In the genomic region with DNA sequence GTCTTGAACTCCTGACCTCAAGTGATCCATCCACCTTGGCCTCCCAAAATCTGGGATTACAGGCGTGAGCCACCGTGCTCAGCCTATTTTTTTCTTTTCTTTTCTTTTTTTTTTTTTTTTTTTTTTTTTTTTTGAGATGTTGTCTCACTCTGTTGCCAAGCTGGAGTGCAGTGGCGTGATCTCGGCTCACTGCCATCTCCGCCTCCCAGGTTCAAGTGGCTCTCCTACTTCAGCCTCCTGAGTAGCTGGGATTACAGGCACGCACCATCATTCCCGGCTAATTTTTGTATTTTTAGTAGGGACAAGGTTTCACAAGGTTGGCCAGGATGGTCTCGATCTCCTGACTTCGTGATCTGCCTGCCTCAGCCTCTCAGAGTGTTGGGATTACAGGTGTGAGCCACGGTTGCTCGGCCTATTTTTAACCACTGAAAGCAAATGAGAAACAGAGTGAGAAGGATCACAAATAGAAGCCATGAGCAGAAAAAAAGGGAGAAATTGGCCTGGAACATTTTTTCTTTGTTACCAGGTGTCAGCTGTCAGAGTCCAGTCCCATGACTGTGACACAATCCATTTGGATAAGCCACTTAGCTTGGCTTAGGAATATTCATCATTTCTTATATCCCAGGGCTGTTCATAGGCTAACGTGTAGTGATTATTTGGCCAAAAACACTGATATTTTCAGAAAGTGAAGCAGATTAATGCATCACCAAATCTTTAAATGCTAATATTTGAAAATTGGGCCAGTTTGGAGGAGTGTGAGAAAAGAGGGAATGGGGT, we compare ENCODE assay signal across 11 cellular contexts. TPM values are rescaled to one million over a fixed set of nuclear protein-coding genes. Genes with fewer than 3 reads are reported as not detected.
DNase-seq lines count a peak whose midpoint lies in the region; ATAC-seq, FAIRE-seq and TF ChIP-seq lines count a peak whose summit lies in the region.
"Had no signal": no experiment of that assay in that cellular context is flagged by ENCODE, and none has a peak within 500 bp of the region (broad histone marks: within the 10 kb centered on the region; RNA-seq: fewer than 3 reads in every experiment).

No MANE protein-coding gene starts in this region.

- POLR2A ChIA-PET in IMR-90 (lab: Charles Lee; ENCODE audit: unreplicated experiment) = no interaction called here
- POLR2A ChIA-PET in H1 (lab: Charles Lee; ENCODE audit: partially characterized antibody) = interaction anchor here (0.9 to 6.7 kb wide), 4 partner anchors 8 to 290 kb away, joined by 3 to 34 read pairs (median 4); partner anchors contain the start of genes NFKBIA, PPP2R3C and PRORP

- H4K5ac ChIP-seq in IMR-90 (ENCODE audit: low read depth, low read length) (no peak overlapping the region), H1 (ENCODE audit: insufficient read length, low read depth, low read length) (no peak overlapping the region)

- H4K20me1 ChIP-seq in IMR-90 (ENCODE audit: insufficient read depth, low read length) (no peaks in the 10 kb centered on the region), H1 (replicated peaks in 1 of 2; ENCODE audit: control insufficient read depth in 1 of 2, insufficient read depth in 2 of 2, low read length in 2 of 2) (no peaks in the 10 kb centered on the region)

- H3K4me1 Mint-ChIP-seq in activated T-helper 2 cell treated with anti-CD3 and anti-CD28 coated beads, Interferon-gamma antibody, Interleukin-2, Interleukin-4, amounts not matched to agents 10 μg/mL and 5 μg/mL and 100 μg/mL, durations not matched to agents 14 hours and 24 hours and 36 hours (ENCODE audit: low read depth) = peaks cover 38% of the 10 kb centered on the region

- H3K14ac ChIP-seq in IMR-90 (replicated peaks; ENCODE audit: low read depth, low read length) = no peak overlapping the region
- no peak overlapping the region for H3K14ac ChIP-seq in H1 (ENCODE audit: insufficient read length)

- H3K79me2 ChIP-seq in ACC112 (ENCODE audit: control insufficient read depth, insufficient read depth, low read length, unreplicated experiment) = no peaks in the 10 kb centered on the region
- no peaks in the 10 kb centered on the region for H3K79me2 ChIP-seq in H1 (ENCODE audit: control insufficient read depth in 1 of 2, insufficient read depth in 2 of 2, low read length in 2 of 2)

- H3K56ac ChIP-seq in IMR-90 (ENCODE audit: extremely low read depth, insufficient read depth, low read length) (no peak overlapping the region), H1 (replicated peaks; ENCODE audit: insufficient read length, low read depth, low read length) (no peak overlapping the region)

- H3K23ac ChIP-seq in IMR-90 (ENCODE audit: low read depth, low read length) (no peak overlapping the region), H1 (ENCODE audit: insufficient read length) (no peak overlapping the region)

- no peak for FAIRE-seq in H1 (lab: Jason Lieb, UNC)
- FAIRE-seq: RCC 7860 had no signal

- H3K4me3 ChIP-seq in ACC112 (ENCODE audit: low read depth, low read length) (no peak overlapping the region), IMR-90 (ENCODE audit: insufficient read depth, low read depth, low read length) (no peak overlapping the region), H1 (ENCODE audit: extremely low read depth in 1 of 4, insufficient read depth in 2 of 4, low read depth in 3 of 4, low read length in 4 of 4) (no peak overlapping the region), spleen (no peak overlapping the region)
- H3K4me3 ChIP-seq: MG63 had no signal

- no TSS peak for BruUV-seq in IMR-90 (replicated peaks; lab: Mats Ljungman, UMichigan)

- H4K8ac ChIP-seq in IMR-90 (ENCODE audit: low read depth in 2 of 2, low read length in 2 of 2) (peak overlapping the region in 1 of 2 experiments; percentile 78; a peak in 2 of 4 replicates), H1 (ENCODE audit: extremely low read depth, insufficient read depth, low read length) (no peak overlapping the region)

- peaks cover 7% of the 10 kb centered on the region; the same call in 1 of the 2 replicates for H3K9me1 ChIP-seq in IMR-90 (ENCODE audit: insufficient read depth, low read length)

- H3K9me3 ChIP-seq in IMR-90 (ENCODE audit: control insufficient read depth, insufficient read depth, low read length) (no peaks in the 10 kb centered on the region), H1 (ENCODE audit: insufficient read depth in 2 of 2, low read depth in 1 of 2, low read length in 1 of 2) (no peaks in the 10 kb centered on the region), spleen (no peaks in the 10 kb centered on the region)
- H3K9me3 ChIP-seq: MG63 had no signal

- H3K23me2 ChIP-seq in H1 (ENCODE audit: low read depth, low read length) = no peaks in the 10 kb centered on the region

- ATAC-seq in IMR-90 (ENCODE audit: low read depth) (no peak), GM19351 (IDR thresholded peaks at IDR 0.05; ENCODE audit: unreplicated experiment) (no peak), HG02973 (IDR thresholded peaks at IDR 0.05; ENCODE audit: unreplicated experiment) (no peak)

- no peak overlapping the region for H3K4me3 Mint-ChIP-seq in activated T-helper 2 cell treated with anti-CD3 and anti-CD28 coated beads, Interferon-gamma antibody, Interleukin-2, Interleukin-4, amounts not matched to agents 10 μg/mL and 5 μg/mL and 100 μg/mL, durations not matched to agents 14 hours and 24 hours and 36 hours (ENCODE audit: low read depth)
- H3K4me3 Mint-ChIP-seq: memory B cell had no signal

- no peaks in the 10 kb centered on the region for H3K27me3 Mint-ChIP-seq in activated T-helper 2 cell treated with anti-CD3 and anti-CD28 coated beads, Interferon-gamma antibody, Interleukin-2, Interleukin-4, amounts not matched to agents 10 μg/mL and 5 μg/mL and 100 μg/mL, durations not matched to agents 14 hours and 24 hours and 36 hours (ENCODE audit: low read depth)
- H3K27me3 Mint-ChIP-seq: memory B cell had no signal

- DNase-seq in IMR-90 (no peak), H1 (ENCODE audit: low read depth in 1 of 2, low spot score in 2 of 2) (no peak), medulla oblongata (ENCODE audit: extremely low spot score) (peak; percentile 32), spleen (no peak)
- DNase-seq in activated T-helper 2 cell treated with anti-CD3 and anti-CD28 coated beads, Interferon-gamma antibody, Interleukin-2, Interleukin-4, amounts not matched to agents 10 μg/mL and 5 μg/mL and 100 μg/mL, durations not matched to agents 14 hours and 24 hours and 36 hours (ENCODE audit: low spot score) = no peak
- DNase-seq: MG63 had no signal

- no peak overlapping the region; the same call in 1 of the 2 replicates for H2BK12ac ChIP-seq in H1 (ENCODE audit: low read depth, low read length)

- peaks cover 39% of the 10 kb centered on the region for H3K4me1 ChIP-seq in ACC112 (ENCODE audit: control insufficient read depth, insufficient read depth, low read length, unreplicated experiment)
- peaks cover 14% of the 10 kb centered on the region for H3K4me1 ChIP-seq in IMR-90 (ENCODE audit: control insufficient read depth, insufficient read depth, low read length)
- H3K4me1 ChIP-seq in H1 (replicated peaks in 1 of 4; ENCODE audit: control insufficient read depth in 3 of 4, insufficient read depth in 4 of 4, low read length in 3 of 4) = peaks cover 0 to 12% (median 2%) of the 10 kb centered on the region in 4 experiments; a peak in 5 of 7 replicates
- H3K4me1 ChIP-seq in spleen = peaks cover 5 to 62% (median 42%) of the 10 kb centered on the region in 6 donors

- H3K4ac ChIP-seq in IMR-90 (ENCODE audit: low read depth, low read length) (no peak overlapping the region), H1 (replicated peaks; ENCODE audit: insufficient read length, low read depth, low read length) (no peak overlapping the region)

- H4K91ac ChIP-seq in IMR-90 (ENCODE audit: insufficient read depth, low read depth, low read length) (no peak overlapping the region), H1 (replicated peaks; ENCODE audit: insufficient read length, low read length) (no peak overlapping the region)

- H3K27me3 ChIP-seq in ACC112 (ENCODE audit: insufficient read depth, low read length) (no peaks in the 10 kb centered on the region), IMR-90 (ENCODE audit: control insufficient read depth, insufficient read depth, low read length) (no peaks in the 10 kb centered on the region), H1 (replicated peaks in 1 of 4; ENCODE audit: control insufficient read depth in 3 of 4, extremely low read depth in 1 of 4, insufficient read depth in 3 of 4, low read length in 3 of 4) (no peaks in the 10 kb centered on the region), spleen (replicated peaks in 1 of 7) (no peaks in the 10 kb centered on the region)
- H3K27me3 ChIP-seq: MG63 had no signal

- no peaks in the 10 kb centered on the region for H3K36me3 Mint-ChIP-seq in activated T-helper 2 cell treated with anti-CD3 and anti-CD28 coated beads, Interferon-gamma antibody, Interleukin-2, Interleukin-4, amounts not matched to agents 10 μg/mL and 5 μg/mL and 100 μg/mL, durations not matched to agents 14 hours and 24 hours and 36 hours (ENCODE audit: low read depth)
- H3K36me3 Mint-ChIP-seq: memory B cell had no signal

- no peak for TF ChIP-seq EP300 in H1 (IDR thresholded peaks at IDR 0.05; ENCODE audit: borderline replicate concordance in 1 of 2, low read depth in 2 of 2, low read length in 2 of 2)

- H2AFZ ChIP-seq in ACC112 (ENCODE audit: low read length, unreplicated experiment) (peak overlapping the region; percentile 53), IMR-90 (replicated peaks; ENCODE audit: low read length, poor library complexity) (peak overlapping the region; percentile 82), H1 (ENCODE audit: low read length) (peak overlapping the region; percentile 54)

- no peak overlapping the region for H2BK20ac ChIP-seq in IMR-90 (ENCODE audit: low read depth, low read length)
- H2BK20ac ChIP-seq in H1 (ENCODE audit: low read length) = no peak overlapping the region

- H2BK15ac ChIP-seq in IMR-90 (ENCODE audit: low read depth, low read length) = peak overlapping the region; percentile 32; the same call in 1 of the 3 replicates
- no peak overlapping the region for H2BK15ac ChIP-seq in H1 (ENCODE audit: low read length)

- TF ChIP-seq RAD21 in IMR-90 (IDR thresholded peaks at IDR 0.05; ENCODE audit: low read length) (no peak), H1 (IDR thresholded peaks at IDR 0.05 in 1 of 2, conservative IDR thresholded peaks at IDR 0.05 in 1 of 2; ENCODE audit: low read depth in 2 of 2, low read length in 2 of 2) (no peak)

- H2BK5ac ChIP-seq in IMR-90 (ENCODE audit: low read depth, low read length, poor library complexity, severe bottlenecking) (no peak overlapping the region), H1 (ENCODE audit: low read depth, low read length) (no peak overlapping the region)

- H3K27ac ChIP-seq in ACC112 (ENCODE audit: low read depth, low read length) (no peak overlapping the region), IMR-90 (ENCODE audit: insufficient read depth, low read length) (no peak overlapping the region), H1 (ENCODE audit: low read depth, low read length) (no peak overlapping the region), spleen (peak overlapping the region in 1 of 8 donors; percentile 69)

- no peak overlapping the region for H3K4me2 ChIP-seq in IMR-90 (ENCODE audit: low read depth, low read length)
- peak overlapping the region in 1 of 2 experiments; percentile 44; a peak in 1 of 4 replicates for H3K4me2 ChIP-seq in H1 (ENCODE audit: insufficient read depth in 1 of 2, low read depth in 2 of 2, low read length in 2 of 2)

- WGBS in IMR-90 (ENCODE audit: extremely low coverage in 2 of 2, insufficient read length in 1 of 2), 2 experiments = 93% methylated on average over 4 of the region's 12 CpGs; no CpG with 5 or more reads in 1 of the 2 experiments
- WGBS in H1 (ENCODE audit: extremely low coverage in 1 of 2, insufficient coverage in 1 of 2, insufficient read length in 1 of 2, insufficient replicate concordance in 2 of 2, low coverage in 1 of 2, low lambda C conversion rate in 2 of 2, missing lambda C conversion rate in 1 of 2), 2 experiments = 87% methylated on average over 10 of the region's 12 CpGs; no CpG with 5 or more reads in 1 of the 2 experiments
- 79 to 90% (median 87%) methylated on average over 12 of the region's 12 CpGs for WGBS in spleen, 5 donors

- no peak overlapping the region for H3K27ac Mint-ChIP-seq in activated T-helper 2 cell treated with anti-CD3 and anti-CD28 coated beads, Interferon-gamma antibody, Interleukin-2, Interleukin-4, amounts not matched to agents 10 μg/mL and 5 μg/mL and 100 μg/mL, durations not matched to agents 14 hours and 24 hours and 36 hours
- H3K27ac Mint-ChIP-seq: memory B cell had no signal

- H3K9ac ChIP-seq in IMR-90 (ENCODE audit: low read depth, low read length) (no peak overlapping the region), H1 (replicated peaks in 1 of 4; ENCODE audit: extremely low read depth in 1 of 4, low read depth in 3 of 4, low read length in 3 of 4) (no peak overlapping the region)

- H3K36me3 ChIP-seq in ACC112 (ENCODE audit: insufficient read depth, low read length) = no peaks in the 10 kb centered on the region
- H3K36me3 ChIP-seq in IMR-90 (ENCODE audit: control insufficient read depth, insufficient read depth, low read length) = no peaks in the 10 kb centered on the region
- H3K36me3 ChIP-seq in H1 (ENCODE audit: control insufficient read depth in 2 of 4, insufficient read depth in 4 of 4, low read length in 3 of 4) = no peaks in the 10 kb centered on the region
- H3K36me3 ChIP-seq in spleen = no peaks in the 10 kb centered on the region
- H3K36me3 ChIP-seq: MG63 had no signal

- dilution Hi-C loops in IMR-90 (cut with HindIII; ENCODE audit: low sequenced_read_pairs, unreplicated experiment) = no loop called here

- H3K18ac ChIP-seq in IMR-90 (ENCODE audit: low read depth, low read length) (no peak overlapping the region), H1 (ENCODE audit: extremely low read depth, low read length) (no peak overlapping the region)

- no peak overlapping the region for H2AK9ac ChIP-seq in IMR-90 (replicated peaks; ENCODE audit: low read depth, low read length, poor library complexity)

- TF ChIP-seq POLR2A in IMR-90 (IDR thresholded peaks at IDR 0.05; ENCODE audit: low read depth, low read length) = no peak
- TF ChIP-seq POLR2A in H1 (IDR thresholded peaks at IDR 0.05; ENCODE audit: control extremely low read depth in 1 of 2, low read depth in 2 of 2, low read length in 2 of 2) = no peak
- TF ChIP-seq POLR2A in spleen (IDR thresholded peaks at IDR 0.05) = no peak

- H2AK5ac ChIP-seq in IMR-90 (ENCODE audit: low read depth, low read length) = no peak overlapping the region; the same call in 1 of the 2 replicates
- no peak overlapping the region for H2AK5ac ChIP-seq in H1 (ENCODE audit: low read depth, low read length)

- CTCF ChIA-PET in IMR-90 (lab: Yijun Ruan, JAX) (interaction anchor here (0.6 to 2.0 kb wide), 5 partner anchors 197 to 312 kb away, joined by 3 to 9 read pairs (median 3); no protein-coding TSS in a partner anchor), H1 (lab: Charles Lee; ENCODE audit: partially characterized antibody) (interaction anchor here (0.8 to 14.2 kb wide), 18 partner anchors 9 to 371 kb away, joined by 3 to 198 read pairs (median 6); partner anchors contain the start of gene NFKBIA)

- in situ Hi-C loops in IMR-90 (cut with MboI; ENCODE audit: low sequenced_read_pairs) = loop anchor here (5.0 to 25.0 kb wide), 2 partner anchors 275 to 750 kb away; no protein-coding TSS in a partner anchor

- intact Hi-C loops in IMR-90 (cut with micrococcal nuclease) (loop anchor here (1.0 to 10.0 kb wide), 5 partner anchors 197 to 538 kb away; partner anchors contain the start of genes BAZ1A, FAM177A1 and SRP54), spleen (cut with DNase I; ENCODE audit: low total_unique reads) (loop anchor here (2.0 kb wide), 1 partner anchor 272 kb away; no protein-coding TSS in a partner anchor)
- intact Hi-C loops in activated T-helper 2 cell treated with anti-CD3 and anti-CD28 coated beads, Interferon-gamma antibody, Interleukin-2, Interleukin-4, amounts not matched to agents 10 μg/mL and 5 μg/mL and 100 μg/mL, durations not matched to agents 14 hours and 24 hours and 36 hours (cut with micrococcal nuclease) = loop anchor here (1.0 kb wide), 1 partner anchor 272 kb away; no protein-coding TSS in a partner anchor

- H3K9me3 Mint-ChIP-seq in activated T-helper 2 cell treated with anti-CD3 and anti-CD28 coated beads, Interferon-gamma antibody, Interleukin-2, Interleukin-4, amounts not matched to agents 10 μg/mL and 5 μg/mL and 100 μg/mL, durations not matched to agents 14 hours and 24 hours and 36 hours = no peaks in the 10 kb centered on the region
- H3K9me3 Mint-ChIP-seq: memory B cell had no signal

- no peak for TF ChIP-seq CTCF in IMR-90 (conservative IDR thresholded peaks at IDR 0.05; ENCODE audit: low read depth, low read length)
- TF ChIP-seq CTCF in H1 (IDR thresholded peaks at IDR 0.05; ENCODE audit: control extremely low read depth in 1 of 3, insufficient read depth in 1 of 3, low read depth in 1 of 3, low read length in 3 of 3) = no peak
- TF ChIP-seq CTCF in spleen (IDR thresholded peaks at IDR 0.05 in 8 of 11, conservative IDR thresholded peaks at IDR 0.05 in 3 of 11) = no peak

- H3K79me1 ChIP-seq in IMR-90 (ENCODE audit: low read depth in 1 of 2, low read length in 2 of 2) (peaks cover 0 to 3% of the 10 kb centered on the region in 2 experiments; a peak in 1 of 4 replicates), H1 (ENCODE audit: low read depth, low read length) (no peaks in the 10 kb centered on the region)

- H2BK120ac ChIP-seq in IMR-90 (ENCODE audit: low read depth, low read length) = peak overlapping the region; percentile 68; the same call in 1 of the 2 replicates
- H2BK120ac ChIP-seq in H1 (replicated peaks; ENCODE audit: low read depth, low read length) = no peak overlapping the region

RNA-seq across cellular contexts. Expression of gene NFKBIA, which starts 7.9 kb away (rescaled TPM):
- total RNA-seq in IMR-90 (2012; rRNA removed) = 97.1 and 102 TPM in 2 replicates
- 71.1 and 76.5 TPM in 2 replicates for polyA plus RNA-seq in IMR-90 (2012; rRNA removed)
- 88.2 and 125 TPM in 2 replicates for polyA plus RNA-seq in IMR-90 (2012; cell fraction: cytosol; rRNA removed)
- 272 and 345 TPM in 2 replicates for polyA plus RNA-seq in IMR-90 (2012; cell fraction: nucleus; rRNA removed; ENCODE audit: low replicate concordance)
- total RNA-seq in H1 (2021; fragmentation: NEBNext Ultra II Directional; extraction: Animal tissue kit (Norgen Biotek cat#: 25700)) = 24.4 and 25.9 TPM in 2 replicates
- 49.7 and 59.5 TPM in 2 replicates for polyA plus RNA-seq in H1 (2011; rRNA removed)
- polyA plus RNA-seq in H1 (2011; cell fraction: cytosol; rRNA removed) = 41.5 TPM
- 100 TPM for polyA plus RNA-seq in H1 (2011; cell fraction: nucleus; rRNA removed)
- 29.4 to 34.3 TPM (median 31.5 TPM) in 4 replicates for polyA plus RNA-seq in H1 (2012, experiment 1 of 2)
- polyA plus RNA-seq in H1 (2012, experiment 2 of 2) = 38.2 TPM
- 18.4 TPM for polyA plus RNA-seq in H1 (2013, experiment 1 of 2)
- 18.3 TPM for polyA plus RNA-seq in H1 (2013, experiment 2 of 2)
- polyA minus RNA-seq in H1 (2011; rRNA and poly(A)+ RNA removed) = 54.4 and 66.5 TPM in 2 replicates
- 24.7 TPM for polyA minus RNA-seq in H1 (2011; cell fraction: cytosol; rRNA and poly(A)+ RNA removed)
- 105 TPM for polyA minus RNA-seq in H1 (2011; cell fraction: nucleus; rRNA and poly(A)+ RNA removed)
- 386 and 390 TPM in 2 replicates for total RNA-seq in activated T-helper 2 cell treated with anti-CD3 and anti-CD28 coated beads, Interferon-gamma antibody, Interleukin-2, Interleukin-4, amounts not matched to agents 10 μg/mL and 5 μg/mL and 100 μg/mL, durations not matched to agents 14 hours and 24 hours and 36 hours
- 100 to 1,000 TPM; 250 to 482 (median 319) TPM for total RNA-seq in spleen
- polyA plus RNA-seq in spleen = 100 to 1,000 TPM; 107 to 225 (median 149) TPM
